Comparison of ENCODE assay signal across 1 cellular context in genomic region chr9:96040591-96041461, GRCh38.
TF ChIP-seq lines count a peak whose summit lies in the region.

No MANE protein-coding gene starts in this region.

TF ChIP-seq in IMR-90, 13 proteins besides CTCF, POLR2A, EP300 and RAD21 (continued from another document):
- TF ChIP-seq RCOR1 (IDR thresholded peaks at IDR 0.05; ENCODE audit: insufficient replicate concordance, low read length) = no peak
- no peak for TF ChIP-seq MXI1 (IDR thresholded peaks at IDR 0.05; ENCODE audit: borderline replicate concordance, low read depth, low read length)
- TF ChIP-seq ELK1 (IDR thresholded peaks at IDR 0.05; ENCODE audit: borderline replicate concordance, low read depth, low read length) = no peak
- no peak for TF ChIP-seq USF2 (IDR thresholded peaks at IDR 0.05; ENCODE audit: low read depth, low read length)
